In the genomic region with DNA sequence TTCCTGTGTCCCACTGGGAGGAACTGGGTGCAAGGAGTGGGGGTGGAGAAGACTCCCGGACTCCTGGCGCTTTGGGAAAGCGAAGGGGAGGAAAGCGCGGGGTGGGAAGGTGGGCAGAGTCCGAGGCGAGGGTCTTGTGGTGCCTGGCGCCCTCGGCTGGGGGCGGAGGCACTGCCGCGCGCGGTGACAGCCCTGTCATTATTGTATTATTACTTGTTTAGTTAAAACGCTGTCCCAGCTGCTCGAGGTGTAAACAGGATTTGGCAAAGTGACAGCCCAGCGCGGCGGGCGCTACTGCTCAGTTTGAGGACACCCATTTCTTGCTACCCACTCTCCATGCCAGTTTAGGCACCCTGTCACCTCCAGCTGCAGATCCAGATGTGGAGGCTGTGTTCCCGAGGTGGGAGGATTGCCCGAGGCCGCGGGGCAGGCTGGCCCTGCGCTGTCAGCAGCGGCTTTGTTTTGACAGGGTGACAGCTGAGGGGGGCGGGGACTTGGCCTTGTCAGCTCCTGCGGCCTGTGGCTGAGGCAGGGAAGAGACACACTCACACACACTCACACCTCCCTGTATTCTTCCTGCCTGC, we compare ENCODE assay signal across 8 cellular contexts. TPM values are rescaled to one million over a fixed set of nuclear protein-coding genes. Genes with fewer than 3 reads are reported as not detected.
DNase-seq lines count a peak whose midpoint lies in the region; ATAC-seq and TF ChIP-seq lines count a peak whose summit lies in the region.

No MANE protein-coding gene starts in this region.

- H3K9me3 Mint-ChIP-seq in activated naive CD8-positive, alpha-beta T cell treated with anti-CD3 and anti-CD28 coated beads, Interleukin-2, amount 10 ng/mL, durations not matched to agents 7 days and 5 days: no peaks in the 10 kb centered on the region

- POLR2A ChIA-PET in activated naive CD8-positive, alpha-beta T cell treated with anti-CD3 and anti-CD28 coated beads, Interleukin-2, amount 10 ng/mL, durations not matched to agents 7 days and 5 days (lab: Charles Lee): interaction anchor here (0.6 to 5.0 kb wide), 19 partner anchors 12 to 157 kb away, joined by 3 to 77 read pairs (median 4); partner anchors contain the start of gene SGO1

- no peaks in the 10 kb centered on the region for H3K27me3 ChIP-seq in cardiac muscle cell
- H3K27me3 ChIP-seq in parathyroid adenoma (ENCODE audit: control insufficient read depth, insufficient read depth, low read length): no peaks in the 10 kb centered on the region
- no peaks in the 10 kb centered on the region for H3K27me3 ChIP-seq in transverse colon

- H3K4me2 ChIP-seq in parathyroid adenoma (ENCODE audit: low read length): peak overlapping the region; percentile 86

- no peak for TF ChIP-seq EP300 in transverse colon (IDR thresholded peaks at IDR 0.05; ENCODE audit: low read depth)

- H2AFZ ChIP-seq in parathyroid adenoma: peak overlapping the region; percentile 47

- no peak for TF ChIP-seq POLR2A in transverse colon (IDR thresholded peaks at IDR 0.05)

- TF ChIP-seq CTCF in cardiac muscle cell (IDR thresholded peaks at IDR 0.05; ENCODE audit: low read depth, low read length) (no peak), parathyroid adenoma (IDR thresholded peaks at IDR 0.05) (no peak), transverse colon (IDR thresholded peaks at IDR 0.05) (no peak)

- DNase-seq in EL (peak; percentile 66), KBM-7 (peak; percentile 83), cardiac muscle cell (ENCODE audit: low read depth in 1 of 2, low spot score in 1 of 2) (peak; percentile 72 to 91), transverse colon (peak; percentile 91)
- peak; percentile 82 for DNase-seq in activated naive CD8-positive, alpha-beta T cell treated with anti-CD3 and anti-CD28 coated beads, Interleukin-2, amount 10 ng/mL, durations not matched to agents 7 days and 5 days

- H3K9me3 ChIP-seq in cardiac muscle cell (ENCODE audit: low read depth): no peaks in the 10 kb centered on the region
- no peaks in the 10 kb centered on the region for H3K9me3 ChIP-seq in parathyroid adenoma (ENCODE audit: control insufficient read depth, low read length)
- H3K9me3 ChIP-seq in transverse colon: no peaks in the 10 kb centered on the region

- no peaks in the 10 kb centered on the region for H3K27me3 Mint-ChIP-seq in activated naive CD8-positive, alpha-beta T cell treated with anti-CD3 and anti-CD28 coated beads, Interleukin-2, amount 10 ng/mL, durations not matched to agents 7 days and 5 days

- H3K4me3 ChIP-seq in cardiac muscle cell: peak overlapping the region; percentile 60
- peak overlapping the region; percentile 81 for H3K4me3 ChIP-seq in parathyroid adenoma (ENCODE audit: low read depth, low read length)
- H3K4me3 ChIP-seq in transverse colon: peak overlapping the region; percentile 62 to 84 (median 76)

- 0% methylated on average over 9 to 28 of the region's 28 CpGs for WGBS in transverse colon (ENCODE audit: low coverage in 1 of 2), 2 donors

- peaks cover 21% of the 10 kb centered on the region for H3K4me1 ChIP-seq in cardiac muscle cell (ENCODE audit: low read depth)
- H3K4me1 ChIP-seq in parathyroid adenoma: peaks cover 26% of the 10 kb centered on the region
- H3K4me1 ChIP-seq in transverse colon: peaks cover 20 to 48% (median 38%) of the 10 kb centered on the region in 4 donors

- in situ Hi-C loops in KBM-7 (cut with MboI; ENCODE audit: low pct_unique_long_range_greater_than_20kb, low sequenced_read_pairs): no loop called here
- in situ Hi-C loops in transverse colon (cut with MboI; ENCODE audit: low pct_ligation_motif_present in 1 of 4, low pct_unique_long_range_greater_than_20kb in 1 of 4, low sequenced_read_pairs in 3 of 4): loop anchor here in 2 of 4 donors (10.0 to 25.0 kb wide), 2 partner anchors 96 to 146 kb away; partner anchors contain the start of genes SGO1 (in 2 of the 2) and RAB5A (in 1 of the 2)

- H3K27ac ChIP-seq in cardiac muscle cell: peak overlapping the region; percentile 75
- H3K27ac ChIP-seq in parathyroid adenoma: peak overlapping the region; percentile 87
- H3K27ac ChIP-seq in transverse colon: peak overlapping the region; percentile 94 to 100 (median 99)

- H3K9ac ChIP-seq in parathyroid adenoma: peak overlapping the region; percentile 85

- H3K36me3 Mint-ChIP-seq in activated naive CD8-positive, alpha-beta T cell treated with anti-CD3 and anti-CD28 coated beads, Interleukin-2, amount 10 ng/mL, durations not matched to agents 7 days and 5 days: peaks cover 13% of the 10 kb centered on the region

- intact Hi-C loops in transverse colon (cut with DNase I; ENCODE audit: low total_unique reads): loop anchor here (10.0 kb wide), 1 partner anchor 104 kb away; no protein-coding TSS in a partner anchor

- peak overlapping the region; percentile 96 for H3K4me3 Mint-ChIP-seq in activated naive CD8-positive, alpha-beta T cell treated with anti-CD3 and anti-CD28 coated beads, Interleukin-2, amount 10 ng/mL, durations not matched to agents 7 days and 5 days

- peaks cover 28% of the 10 kb centered on the region for H3K79me2 ChIP-seq in parathyroid adenoma

- H3K36me3 ChIP-seq in cardiac muscle cell: no peaks in the 10 kb centered on the region
- H3K36me3 ChIP-seq in parathyroid adenoma (ENCODE audit: control insufficient read depth, insufficient read depth, low read length): no peaks in the 10 kb centered on the region
- no peaks in the 10 kb centered on the region for H3K36me3 ChIP-seq in transverse colon

- H3K27ac Mint-ChIP-seq in activated naive CD8-positive, alpha-beta T cell treated with anti-CD3 and anti-CD28 coated beads, Interleukin-2, amount 10 ng/mL, durations not matched to agents 7 days and 5 days: peak overlapping the region; percentile 97

- ATAC-seq in GM21723 (IDR thresholded peaks at IDR 0.05; ENCODE audit: unreplicated experiment) (peak; percentile 48), SK-N-SH treated with all-trans-retinoic acid at 6 μM for 48 hours (peak; percentile 41)
- peak; percentile 39 for ATAC-seq in activated naive CD8-positive, alpha-beta T cell treated with anti-CD3 and anti-CD28 coated beads, Interleukin-2, amount 10 ng/mL, durations not matched to agents 7 days and 5 days (ENCODE audit: low read depth)

- peaks cover 45% of the 10 kb centered on the region for H3K4me1 Mint-ChIP-seq in activated naive CD8-positive, alpha-beta T cell treated with anti-CD3 and anti-CD28 coated beads, Interleukin-2, amount 10 ng/mL, durations not matched to agents 7 days and 5 days

TF ChIP-seq in SK-N-SH treated with all-trans-retinoic acid at 6 μM for 48 hours, 23 proteins besides CTCF, POLR2A, EP300 and RAD21:
- no peak for TF ChIP-seq SNAI2 (CRISPR knock-in tag; IDR thresholded peaks at IDR 0.05)
- TF ChIP-seq TCF4 (CRISPR knock-in tag; IDR thresholded peaks at IDR 0.05; ENCODE audit: borderline replicate concordance): no peak
- no peak for TF ChIP-seq ISL1 (CRISPR knock-in tag; IDR thresholded peaks at IDR 0.05)
- TF ChIP-seq CSDC2 (CRISPR knock-in tag; IDR thresholded peaks at IDR 0.05): no peak
- TF ChIP-seq PPARA (CRISPR knock-in tag; IDR thresholded peaks at IDR 0.05; ENCODE audit: borderline replicate concordance): no peak
- TF ChIP-seq ZNF70 (CRISPR knock-in tag; IDR thresholded peaks at IDR 0.05): no peak
- TF ChIP-seq BACH2 (CRISPR knock-in tag; IDR thresholded peaks at IDR 0.05; ENCODE audit: borderline replicate concordance): no peak
- no peak for TF ChIP-seq GLIS3 (CRISPR knock-in tag; IDR thresholded peaks at IDR 0.05)
- TF ChIP-seq, protein P1, sequence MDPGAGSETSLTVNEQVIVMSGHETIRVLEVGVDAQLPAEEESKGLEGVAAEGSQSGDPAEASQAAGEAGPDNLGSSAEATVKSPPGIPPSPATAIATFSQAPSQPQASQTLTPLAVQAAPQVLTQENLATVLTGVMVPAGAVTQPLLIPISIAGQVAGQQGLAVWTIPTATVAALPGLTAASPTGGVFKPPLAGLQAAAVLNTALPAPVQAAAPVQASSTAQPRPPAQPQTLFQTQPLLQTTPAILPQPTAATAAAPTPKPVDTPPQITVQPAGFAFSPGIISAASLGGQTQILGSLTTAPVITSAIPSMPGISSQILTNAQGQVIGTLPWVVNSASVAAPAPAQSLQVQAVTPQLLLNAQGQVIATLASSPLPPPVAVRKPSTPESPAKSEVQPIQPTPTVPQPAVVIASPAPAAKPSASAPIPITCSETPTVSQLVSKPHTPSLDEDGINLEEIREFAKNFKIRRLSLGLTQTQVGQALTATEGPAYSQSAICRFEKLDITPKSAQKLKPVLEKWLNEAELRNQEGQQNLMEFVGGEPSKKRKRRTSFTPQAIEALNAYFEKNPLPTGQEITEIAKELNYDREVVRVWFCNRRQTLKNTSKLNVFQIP (CRISPR knock-in tag; IDR thresholded peaks at IDR 0.05; ENCODE audit: borderline replicate concordance, low read depth): no peak
- TF ChIP-seq PATZ1 (CRISPR knock-in tag; IDR thresholded peaks at IDR 0.05; ENCODE audit: borderline replicate concordance): no peak

RNA-seq across cellular contexts. Expression of gene KAT2B, which starts 1.0 kb away (rescaled TPM):
- total RNA-seq in activated naive CD8-positive, alpha-beta T cell treated with anti-CD3 and anti-CD28 coated beads, Interleukin-2, amount 10 ng/mL, durations not matched to agents 7 days and 5 days: 100 to 1,000 TPM in 1 of 2 experiments, 10 to 100 TPM in 1; 97.8 to 108 TPM
- total RNA-seq in cardiac muscle cell: 10.0 and 13.7 TPM in 2 replicates
- 17.3 and 18.6 TPM in 2 replicates for polyA plus RNA-seq in cardiac muscle cell
- 10 to 100 TPM; 21.3 to 35.5 (median 30.2) TPM for total RNA-seq in transverse colon

RNA-seq across cellular contexts. Expression of gene PP2D1, which starts 29.2 kb away (rescaled TPM):
- total RNA-seq in activated naive CD8-positive, alpha-beta T cell treated with anti-CD3 and anti-CD28 coated beads, Interleukin-2, amount 10 ng/mL, durations not matched to agents 7 days and 5 days: not detected
- not detected in 2 replicates for total RNA-seq in cardiac muscle cell
- polyA plus RNA-seq in cardiac muscle cell: 0.13 and 0.27 TPM in 2 replicates
- total RNA-seq in transverse colon: not detected

Comparison
In these comparisons a context has a peak if more than half of its experiments do, and no peak if none do; other contexts are left out.
1. Peak in every context shown above with its lines: DNase-seq, ATAC-seq, H3K4me3 ChIP-seq and H3K27ac ChIP-seq.